In genomic region chr17:82098169-82098938, GRCh38 we compare ENCODE assay signal across 1 cellular context.
TF ChIP-seq lines count a peak whose summit lies in the region.

TSS of gene FASN (minus strand) at chr17:82098236. CDS start at chr17:82096445, 1,791 bp downstream.

TF ChIP-seq in WTC11, 78 proteins besides CTCF, POLR2A, EP300 and RAD21 (continued from another document):
- no peak for TF ChIP-seq ATF2 (CRISPR knock-in tag; IDR thresholded peaks at IDR 0.05; ENCODE audit: borderline replicate concordance, low read depth)
- TF ChIP-seq, protein P1, sequence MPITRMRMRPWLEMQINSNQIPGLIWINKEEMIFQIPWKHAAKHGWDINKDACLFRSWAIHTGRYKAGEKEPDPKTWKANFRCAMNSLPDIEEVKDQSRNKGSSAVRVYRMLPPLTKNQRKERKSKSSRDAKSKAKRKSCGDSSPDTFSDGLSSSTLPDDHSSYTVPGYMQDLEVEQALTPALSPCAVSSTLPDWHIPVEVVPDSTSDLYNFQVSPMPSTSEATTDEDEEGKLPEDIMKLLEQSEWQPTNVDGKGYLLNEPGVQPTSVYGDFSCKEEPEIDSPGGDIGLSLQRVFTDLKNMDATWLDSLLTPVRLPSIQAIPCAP (CRISPR knock-in tag; IDR thresholded peaks at IDR 0.05), result no peak
- no peak for TF ChIP-seq E2F1 (CRISPR knock-in tag; IDR thresholded peaks at IDR 0.05)
- TF ChIP-seq TCF7 (CRISPR knock-in tag; IDR thresholded peaks at IDR 0.05; ENCODE audit: low read depth), result no peak
- no peak for TF ChIP-seq ELF4 (CRISPR knock-in tag; IDR thresholded peaks at IDR 0.05; ENCODE audit: low read depth)
- no peak for TF ChIP-seq PRRX2 (CRISPR knock-in tag; IDR thresholded peaks at IDR 0.05)
- TF ChIP-seq SMAD3 (CRISPR knock-in tag; IDR thresholded peaks at IDR 0.05; ENCODE audit: borderline replicate concordance), result no peak
- TF ChIP-seq GABPB1 (CRISPR knock-in tag; IDR thresholded peaks at IDR 0.05), result no peak; the same call in 1 of the 2 replicates
- TF ChIP-seq, protein P2, sequence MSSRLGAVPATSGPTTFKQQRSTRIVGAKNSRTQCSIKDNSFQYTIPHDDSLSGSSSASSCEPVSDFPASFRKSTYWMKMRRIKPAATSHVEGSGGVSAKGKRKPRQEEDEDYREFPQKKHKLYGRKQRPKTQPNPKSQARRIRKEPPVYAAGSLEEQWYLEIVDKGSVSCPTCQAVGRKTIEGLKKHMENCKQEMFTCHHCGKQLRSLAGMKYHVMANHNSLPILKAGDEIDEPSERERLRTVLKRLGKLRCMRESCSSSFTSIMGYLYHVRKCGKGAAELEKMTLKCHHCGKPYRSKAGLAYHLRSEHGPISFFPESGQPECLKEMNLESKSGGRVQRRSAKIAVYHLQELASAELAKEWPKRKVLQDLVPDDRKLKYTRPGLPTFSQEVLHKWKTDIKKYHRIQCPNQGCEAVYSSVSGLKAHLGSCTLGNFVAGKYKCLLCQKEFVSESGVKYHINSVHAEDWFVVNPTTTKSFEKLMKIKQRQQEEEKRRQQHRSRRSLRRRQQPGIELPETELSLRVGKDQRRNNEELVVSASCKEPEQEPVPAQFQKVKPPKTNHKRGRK (CRISPR knock-in tag; IDR thresholded peaks at IDR 0.05; ENCODE audit: borderline replicate concordance), result no peak
- no peak for TF ChIP-seq IRF2 (CRISPR knock-in tag; IDR thresholded peaks at IDR 0.05; ENCODE audit: borderline replicate concordance, low read depth)
- TF ChIP-seq JAZF1 (CRISPR knock-in tag; IDR thresholded peaks at IDR 0.05), result no peak
- no peak for TF ChIP-seq TEAD4 (CRISPR knock-in tag; IDR thresholded peaks at IDR 0.05)
- TF ChIP-seq JUN (CRISPR knock-in tag; IDR thresholded peaks at IDR 0.05), result no peak
- TF ChIP-seq, protein P3, sequence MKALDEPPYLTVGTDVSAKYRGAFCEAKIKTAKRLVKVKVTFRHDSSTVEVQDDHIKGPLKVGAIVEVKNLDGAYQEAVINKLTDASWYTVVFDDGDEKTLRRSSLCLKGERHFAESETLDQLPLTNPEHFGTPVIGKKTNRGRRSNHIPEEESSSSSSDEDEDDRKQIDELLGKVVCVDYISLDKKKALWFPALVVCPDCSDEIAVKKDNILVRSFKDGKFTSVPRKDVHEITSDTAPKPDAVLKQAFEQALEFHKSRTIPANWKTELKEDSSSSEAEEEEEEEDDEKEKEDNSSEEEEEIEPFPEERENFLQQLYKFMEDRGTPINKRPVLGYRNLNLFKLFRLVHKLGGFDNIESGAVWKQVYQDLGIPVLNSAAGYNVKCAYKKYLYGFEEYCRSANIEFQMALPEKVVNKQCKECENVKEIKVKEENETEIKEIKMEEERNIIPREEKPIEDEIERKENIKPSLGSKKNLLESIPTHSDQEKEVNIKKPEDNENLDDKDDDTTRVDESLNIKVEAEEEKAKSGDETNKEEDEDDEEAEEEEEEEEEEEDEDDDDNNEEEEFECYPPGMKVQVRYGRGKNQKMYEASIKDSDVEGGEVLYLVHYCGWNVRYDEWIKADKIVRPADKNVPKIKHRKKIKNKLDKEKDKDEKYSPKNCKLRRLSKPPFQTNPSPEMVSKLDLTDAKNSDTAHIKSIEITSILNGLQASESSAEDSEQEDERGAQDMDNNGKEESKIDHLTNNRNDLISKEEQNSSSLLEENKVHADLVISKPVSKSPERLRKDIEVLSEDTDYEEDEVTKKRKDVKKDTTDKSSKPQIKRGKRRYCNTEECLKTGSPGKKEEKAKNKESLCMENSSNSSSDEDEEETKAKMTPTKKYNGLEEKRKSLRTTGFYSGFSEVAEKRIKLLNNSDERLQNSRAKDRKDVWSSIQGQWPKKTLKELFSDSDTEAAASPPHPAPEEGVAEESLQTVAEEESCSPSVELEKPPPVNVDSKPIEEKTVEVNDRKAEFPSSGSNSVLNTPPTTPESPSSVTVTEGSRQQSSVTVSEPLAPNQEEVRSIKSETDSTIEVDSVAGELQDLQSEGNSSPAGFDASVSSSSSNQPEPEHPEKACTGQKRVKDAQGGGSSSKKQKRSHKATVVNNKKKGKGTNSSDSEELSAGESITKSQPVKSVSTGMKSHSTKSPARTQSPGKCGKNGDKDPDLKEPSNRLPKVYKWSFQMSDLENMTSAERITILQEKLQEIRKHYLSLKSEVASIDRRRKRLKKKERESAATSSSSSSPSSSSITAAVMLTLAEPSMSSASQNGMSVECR (CRISPR knock-in tag; IDR thresholded peaks at IDR 0.05; ENCODE audit: borderline replicate concordance), result no peak; the same call in 1 of the 2 replicates
- no peak for TF ChIP-seq STAT6 (CRISPR knock-in tag; conservative IDR thresholded peaks at IDR 0.05; ENCODE audit: low read depth)
- TF ChIP-seq, protein P4, sequence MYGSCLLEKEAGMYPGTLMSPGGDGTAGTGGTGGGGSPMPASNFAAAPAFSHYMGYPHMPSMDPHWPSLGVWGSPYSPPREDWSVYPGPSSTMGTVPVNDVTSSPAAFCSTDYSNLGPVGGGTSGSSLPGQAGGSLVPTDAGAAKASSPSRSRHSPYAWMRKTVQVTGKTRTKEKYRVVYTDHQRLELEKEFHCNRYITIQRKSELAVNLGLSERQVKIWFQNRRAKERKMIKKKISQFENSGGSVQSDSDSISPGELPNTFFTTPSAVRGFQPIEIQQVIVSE (CRISPR knock-in tag; IDR thresholded peaks at IDR 0.05; ENCODE audit: borderline replicate concordance), result no peak
- TF ChIP-seq EMX1 (CRISPR knock-in tag; IDR thresholded peaks at IDR 0.05), result peak; percentile 18; the same call in 1 of the 2 replicates
- TF ChIP-seq NFYB (CRISPR knock-in tag; conservative IDR thresholded peaks at IDR 0.05; ENCODE audit: low read depth), result peak; percentile 98
- TF ChIP-seq GTF2I (CRISPR knock-in tag; conservative IDR thresholded peaks at IDR 0.05), result no peak
- TF ChIP-seq ZNF263 (CRISPR knock-in tag; IDR thresholded peaks at IDR 0.05; ENCODE audit: low read depth), result no peak
- TF ChIP-seq NFATC4 (CRISPR knock-in tag; IDR thresholded peaks at IDR 0.05), result peak; percentile 28; the same call in 1 of the 2 replicates
- TF ChIP-seq NR3C1 (CRISPR knock-in tag; conservative IDR thresholded peaks at IDR 0.05; ENCODE audit: low read depth), result no peak
- TF ChIP-seq AFF4 (CRISPR knock-in tag; IDR thresholded peaks at IDR 0.05; ENCODE audit: borderline replicate concordance), result no peak
- no peak for TF ChIP-seq FOXJ3 (CRISPR knock-in tag; IDR thresholded peaks at IDR 0.05; ENCODE audit: borderline replicate concordance)
- no peak for TF ChIP-seq CREB1 (CRISPR knock-in tag; IDR thresholded peaks at IDR 0.05)
